Comparison of ENCODE assay signal across 11 cellular contexts in the genomic region with DNA sequence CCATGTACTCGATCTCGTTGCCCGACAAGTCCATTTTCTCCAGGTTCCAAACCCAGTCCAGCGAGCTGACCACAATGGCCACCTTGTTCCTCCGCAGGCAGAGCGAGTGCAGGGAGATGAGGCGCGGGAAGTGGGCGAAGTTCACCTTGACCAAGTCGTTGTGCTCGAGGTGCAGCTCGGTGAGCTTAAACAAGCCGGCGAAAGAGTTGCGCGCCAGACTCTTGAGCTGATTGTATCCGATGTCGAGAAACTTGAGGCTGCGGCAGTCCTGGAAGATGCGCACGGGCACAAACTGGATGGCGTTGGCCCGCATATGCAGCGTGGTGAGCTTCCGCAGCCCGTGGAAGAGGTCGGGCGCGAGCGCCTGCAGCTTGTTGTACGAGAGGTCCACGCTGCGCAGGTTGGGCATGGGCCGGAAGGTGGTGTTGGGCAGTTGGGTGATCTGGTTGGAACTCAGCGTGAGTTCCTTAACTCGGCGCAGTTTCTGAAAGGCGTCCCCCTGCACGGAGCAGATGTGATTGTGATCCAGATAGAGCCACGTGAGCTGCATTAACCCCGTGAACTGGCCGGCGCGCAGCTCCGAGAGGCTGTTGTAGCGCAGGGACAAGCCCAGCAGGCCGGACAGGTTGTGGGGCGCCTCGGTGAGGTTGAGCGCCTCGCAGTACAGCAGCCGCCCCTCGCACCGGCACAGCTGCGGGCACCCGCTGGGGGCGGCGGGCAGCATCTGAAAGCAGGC. TPM values are rescaled to one million over a fixed set of nuclear protein-coding genes. Genes with fewer than 3 reads are reported as not detected.
DNase-seq lines count a peak whose midpoint lies in the region; ATAC-seq lines count a peak whose summit lies in the region.
"Had no signal": no experiment of that assay in that cellular context is flagged by ENCODE, and none has a peak within 500 bp of the region (broad histone marks: within the 10 kb centered on the region; RNA-seq: fewer than 3 reads in every experiment).

No MANE protein-coding gene starts in this region.

- no peak overlapping the region for H3K27ac ChIP-seq in iPS-20b (ENCODE audit: low read length)

- peaks cover 35% of the 10 kb centered on the region for H3K4me1 ChIP-seq in iPS-20b (ENCODE audit: insufficient read depth, low read length)

- DNase-seq in ELF-1 (ENCODE audit: low read depth, low spot score) (peak; percentile 69), astrocyte of the hippocampus (ENCODE audit: low read depth, low spot score) (peak; percentile 23), posterior cingulate gyrus (peak in 8 of 10 donors; percentile 21 to 90 (median 48)), HT-29 (ENCODE audit: low spot score) (no peak), DMS114 treated with DMSO at 0.1 percent for 48 hours (lab: John Stamatoyannopoulos, UW; ENCODE audit: unreplicated experiment) (no peak)
- DNase-seq: activated naive CD4-positive, alpha-beta T cell treated with anti-CD3 and anti-CD28 coated beads, Interleukin-2, amount 10 ng/mL, durations not matched to agents 7 days and 5 days; MM.1S; naive thymus-derived CD8-positive, alpha-beta T cell had no signal

- H3K9me3 ChIP-seq in iPS-20b (ENCODE audit: insufficient read depth, low read depth, low read length), result no peaks in the 10 kb centered on the region

- peaks cover 91% of the 10 kb centered on the region for H3K27me3 ChIP-seq in iPS-20b (ENCODE audit: insufficient read depth, low read length)

- intact Hi-C loops in posterior cingulate gyrus (cut with DNase I), result no loop called here

- peak overlapping the region; percentile 66 for H3K4me3 ChIP-seq in iPS-20b (ENCODE audit: low read length)

- H3K36me3 ChIP-seq in iPS-20b (ENCODE audit: insufficient read depth, low read depth, low read length), result no peaks in the 10 kb centered on the region

- ATAC-seq in HG03039 (IDR thresholded peaks at IDR 0.05; ENCODE audit: unreplicated experiment) (no peak), HG03175 (IDR thresholded peaks at IDR 0.05; ENCODE audit: unreplicated experiment) (no peak)
- ATAC-seq: naive thymus-derived CD8-positive, alpha-beta T cell had no signal

- H3K9ac ChIP-seq in iPS-20b (ENCODE audit: low read depth, low read length), result peak overlapping the region; percentile 34; the same call in 1 of the 2 replicates

RNA-seq across cellular contexts. Expression of a gene that starts 1.4 kb away (rescaled TPM):
- total RNA-seq in HT-29 (2014; rRNA removed; shearing (Covaris generic)), result not detected in 2 replicates
- total RNA-seq: naive thymus-derived CD8-positive, alpha-beta T cell had no signal

Comparison
In these comparisons a context has a peak if more than half of its experiments do, and no peak if none do; other contexts are left out.
1. DNase-seq: peak in ELF-1 (single experiment), astrocyte of the hippocampus (single experiment) and posterior cingulate gyrus (8 of 10); none in HT-29 (single experiment) and DMS114 treated with DMSO at 0.1 percent for 48 hours (single experiment).